1 cellular context compared by ENCODE assay signal in the genomic region with DNA sequence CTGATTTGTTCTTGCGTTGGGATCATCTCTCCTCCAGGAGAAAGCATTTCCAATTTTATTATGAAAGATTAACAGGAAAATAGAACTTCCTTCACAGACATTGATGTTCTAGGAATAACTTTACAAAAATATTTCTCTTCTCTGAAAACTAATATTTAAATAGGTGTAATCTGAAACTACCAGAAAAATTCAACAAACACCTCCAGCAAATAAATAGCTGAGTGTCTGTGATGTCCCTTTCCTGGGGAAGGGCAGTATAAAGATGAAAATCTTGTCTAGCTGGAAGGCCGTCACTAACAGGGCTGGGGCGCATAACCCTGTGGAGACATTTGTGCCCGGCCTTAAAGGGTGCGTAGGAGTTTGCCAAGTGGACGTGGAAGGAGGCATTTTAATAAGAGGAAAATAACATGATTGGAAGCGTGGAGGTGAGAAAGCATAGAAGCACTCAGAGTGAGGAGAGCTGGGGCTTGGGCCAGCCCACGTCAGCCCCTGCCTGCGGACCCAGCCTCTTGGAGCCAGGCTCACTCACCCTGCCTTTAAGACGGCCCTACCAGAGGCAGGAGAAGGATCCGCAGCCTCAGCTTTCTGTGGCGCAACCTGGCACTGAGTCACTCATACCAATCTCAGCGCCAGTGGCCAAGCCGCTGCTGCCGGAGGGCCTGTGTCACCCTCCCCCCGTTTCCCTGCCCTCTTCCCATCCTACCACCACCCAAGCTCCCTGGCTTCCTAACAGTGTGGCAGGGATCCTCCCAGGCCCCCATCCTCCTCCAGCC.
TF ChIP-seq lines count a peak whose summit lies in the region.

No MANE protein-coding gene starts in this region.

TF ChIP-seq in K562, 482 proteins besides CTCF, POLR2A, EP300 and RAD21 (continued from another document):
- TF ChIP-seq, protein P1, sequence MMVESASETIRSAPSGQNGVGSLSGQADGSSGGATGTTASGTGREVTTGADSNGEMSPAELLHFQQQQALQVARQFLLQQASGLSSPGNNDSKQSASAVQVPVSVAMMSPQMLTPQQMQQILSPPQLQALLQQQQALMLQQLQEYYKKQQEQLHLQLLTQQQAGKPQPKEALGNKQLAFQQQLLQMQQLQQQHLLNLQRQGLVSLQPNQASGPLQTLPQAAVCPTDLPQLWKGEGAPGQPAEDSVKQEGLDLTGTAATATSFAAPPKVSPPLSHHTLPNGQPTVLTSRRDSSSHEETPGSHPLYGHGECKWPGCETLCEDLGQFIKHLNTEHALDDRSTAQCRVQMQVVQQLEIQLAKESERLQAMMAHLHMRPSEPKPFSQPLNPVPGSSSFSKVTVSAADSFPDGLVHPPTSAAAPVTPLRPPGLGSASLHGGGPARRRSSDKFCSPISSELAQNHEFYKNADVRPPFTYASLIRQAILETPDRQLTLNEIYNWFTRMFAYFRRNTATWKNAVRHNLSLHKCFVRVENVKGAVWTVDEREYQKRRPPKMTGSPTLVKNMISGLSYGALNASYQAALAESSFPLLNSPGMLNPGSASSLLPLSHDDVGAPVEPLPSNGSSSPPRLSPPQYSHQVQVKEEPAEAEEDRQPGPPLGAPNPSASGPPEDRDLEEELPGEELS (CRISPR knock-in tag; IDR thresholded peaks at IDR 0.05; ENCODE audit: borderline replicate concordance): no peak
- TF ChIP-seq PTRF (tag; IDR thresholded peaks at IDR 0.05): no peak
- TF ChIP-seq ZNF239 (CRISPR knock-in tag; IDR thresholded peaks at IDR 0.05): no peak
- no peak for TF ChIP-seq ZNF644 (tag; IDR thresholded peaks at IDR 0.05; ENCODE audit: low read depth)
- TF ChIP-seq TRIM28 (IDR thresholded peaks at IDR 0.05): no peak
TF ChIP-seq in K562: peak in this region for 0.
